ENCODE assay signal across 10 cellular contexts in the genomic region with DNA sequence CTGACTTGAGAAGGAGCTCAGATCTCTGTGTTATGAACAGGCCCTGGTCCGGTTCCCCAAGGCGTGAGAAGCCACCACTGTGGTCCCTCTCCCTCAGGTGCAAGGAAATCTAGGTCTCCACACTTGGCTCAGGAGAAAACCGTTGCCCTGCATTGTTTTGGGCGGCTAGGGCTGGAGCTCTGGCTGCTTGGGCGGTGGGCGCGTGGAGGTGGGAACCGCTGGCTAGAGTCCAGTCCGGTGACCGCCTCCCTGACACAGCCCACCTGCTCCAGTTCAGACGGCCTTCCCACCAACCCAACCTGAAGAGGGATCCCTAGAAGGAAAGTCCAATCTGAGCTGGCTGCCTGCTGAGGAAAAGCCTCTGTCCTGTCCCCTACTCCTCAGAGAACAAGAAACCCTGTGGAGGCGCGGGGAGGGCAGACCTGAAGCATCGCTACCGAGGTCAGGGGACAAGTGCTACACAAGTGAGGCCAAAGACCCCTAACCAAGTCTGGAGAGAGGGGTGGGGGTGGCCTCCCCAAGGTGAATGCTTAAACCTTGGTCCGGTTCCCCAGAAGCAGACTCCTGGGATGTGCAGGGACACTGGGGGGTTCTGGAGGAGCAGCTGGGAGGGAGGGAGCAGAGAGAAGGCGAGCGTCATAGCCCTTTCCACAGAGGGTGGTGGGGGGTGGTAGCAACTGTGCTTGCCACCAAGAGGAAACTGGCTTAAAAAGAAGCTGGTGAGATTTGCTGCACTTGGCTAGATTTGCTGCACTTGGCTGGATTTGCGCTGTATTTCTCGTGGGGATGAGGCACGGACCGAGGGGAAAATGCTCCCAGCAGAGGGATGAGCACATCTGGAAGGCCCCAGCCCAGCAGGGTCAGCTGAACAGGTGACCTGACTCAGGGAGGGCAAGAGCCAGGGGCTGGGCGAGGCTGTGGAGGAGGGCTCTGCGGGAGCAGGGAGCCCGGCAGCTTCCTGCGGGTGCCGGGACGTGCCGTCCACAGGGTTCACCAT.
DNase-seq lines count a peak whose midpoint lies in the region; ATAC-seq and TF ChIP-seq lines count a peak whose summit lies in the region.
"Had no signal": no experiment of that assay in that cellular context is flagged by ENCODE, and none has a peak within 500 bp of the region (broad histone marks: within the 10 kb centered on the region; RNA-seq: fewer than 3 reads in every experiment).

No MANE protein-coding gene starts in this region.

- no peaks in the 10 kb centered on the region for H3K27me3 ChIP-seq in CD8-positive, alpha-beta T cell (ENCODE audit: insufficient read depth, low read length)
- no peaks in the 10 kb centered on the region for H3K27me3 ChIP-seq in Karpas-422 (ENCODE audit: low read length)
- no peaks in the 10 kb centered on the region for H3K27me3 ChIP-seq in psoas muscle (ENCODE audit: insufficient read depth in 3 of 3, low read length in 2 of 3)
- no peaks in the 10 kb centered on the region for H3K27me3 ChIP-seq in HAP-1 (ENCODE audit: low read depth)

- H3K27ac Mint-ChIP-seq in CD8-positive, alpha-beta T cell: peak overlapping the region; percentile 78
- H3K27ac Mint-ChIP-seq in endothelial cell (ENCODE audit: unreplicated experiment): no peak overlapping the region

- in situ Hi-C loops in HAP-1 (cut with MboI; ENCODE audit: low sequenced_read_pairs): no loop called here

- TF ChIP-seq CTCF in CD8-positive, alpha-beta T cell (IDR thresholded peaks at IDR 0.05): no peak
- no peak for TF ChIP-seq CTCF in endothelial cell (IDR thresholded peaks at IDR 0.05; ENCODE audit: unreplicated experiment)
- TF ChIP-seq CTCF in psoas muscle (IDR thresholded peaks at IDR 0.05): no peak

- 69 to 77% (median 73%) methylated on average over 29 of the region's 29 CpGs for WGBS in psoas muscle, 3 donors

- H4K20me1 ChIP-seq in Karpas-422 (ENCODE audit: insufficient read depth, low read depth, low read length): peaks cover 82% of the 10 kb centered on the region

- H3K9ac ChIP-seq in Karpas-422 (ENCODE audit: low read length): no peak overlapping the region

- no peaks in the 10 kb centered on the region for H3K9me2 ChIP-seq in Karpas-422 (replicated peaks; ENCODE audit: insufficient read depth, low read length)

- intact Hi-C loops in CD8-positive, alpha-beta T cell (cut with DNase I, micrococcal nuclease): no loop called here
- intact Hi-C loops in psoas muscle (cut with DNase I): loop anchor here in 1 of 2 donors (5.0 kb wide), 1 partner anchor 63 kb away; no protein-coding TSS in a partner anchor

- peaks cover 79% of the 10 kb centered on the region for H3K4me1 ChIP-seq in CD8-positive, alpha-beta T cell (ENCODE audit: insufficient read depth, low read length)
- peaks cover 43% of the 10 kb centered on the region for H3K4me1 ChIP-seq in Karpas-422 (ENCODE audit: low read length)
- peaks cover 96% of the 10 kb centered on the region for H3K4me1 ChIP-seq in psoas muscle
- H3K4me1 ChIP-seq in HAP-1: peaks cover 32% of the 10 kb centered on the region

- no peaks in the 10 kb centered on the region for H3K27me3 Mint-ChIP-seq in CD8-positive, alpha-beta T cell (ENCODE audit: low read depth)
- H3K27me3 Mint-ChIP-seq in endothelial cell (ENCODE audit: unreplicated experiment): peaks cover 6% of the 10 kb centered on the region

- H3K27ac ChIP-seq in CD8-positive, alpha-beta T cell (ENCODE audit: low read depth, low read length): no peak overlapping the region
- H3K27ac ChIP-seq in Karpas-422 (ENCODE audit: low read length) (no peak overlapping the region), psoas muscle (peak overlapping the region; percentile 34)

- H2AFZ ChIP-seq in Karpas-422 (ENCODE audit: low read length): no peak overlapping the region

- no peak overlapping the region for H3K4me3 ChIP-seq in CD8-positive, alpha-beta T cell (ENCODE audit: low read depth, low read length)
- H3K4me3 ChIP-seq in Karpas-422 (ENCODE audit: low read length) (no peak overlapping the region), psoas muscle (no peak overlapping the region), HAP-1 (no peak overlapping the region)

- no peak for ATAC-seq in CD8-positive, alpha-beta T cell
- ATAC-seq in psoas muscle (no peak), GM21447 (IDR thresholded peaks at IDR 0.05; ENCODE audit: unreplicated experiment) (no peak)

- H3K9me3 ChIP-seq in CD8-positive, alpha-beta T cell (ENCODE audit: low read length): no peaks in the 10 kb centered on the region
- H3K9me3 ChIP-seq in Karpas-422 (ENCODE audit: low read length) (no peaks in the 10 kb centered on the region), psoas muscle (no peaks in the 10 kb centered on the region), HAP-1 (no peaks in the 10 kb centered on the region)

- H3K4me3 Mint-ChIP-seq in CD8-positive, alpha-beta T cell: no peak overlapping the region
- H3K4me3 Mint-ChIP-seq in endothelial cell (ENCODE audit: unreplicated experiment): peak overlapping the region; percentile 21

- no peaks in the 10 kb centered on the region for H3K9me3 Mint-ChIP-seq in CD8-positive, alpha-beta T cell
- H3K9me3 Mint-ChIP-seq in endothelial cell (ENCODE audit: unreplicated experiment): no peaks in the 10 kb centered on the region

- H3K79me2 ChIP-seq in Karpas-422 (ENCODE audit: low read length): no peaks in the 10 kb centered on the region

- no peak for DNase-seq in CD8-positive, alpha-beta T cell
- DNase-seq in Karpas-422 (peak; percentile 50), endothelial cell (ENCODE audit: low spot score) (no peak), psoas muscle (no peak), NCI-H2107 treated with DMSO at 0.1 percent for 48 hours (lab: John Stamatoyannopoulos, UW; ENCODE audit: unreplicated experiment) (no peak), HuH-7.5 (ENCODE audit: low spot score) (no peak), HAP-1 (ENCODE audit: low spot score in 2 of 2) (no peak)
- DNase-seq: DMS79 treated with DMSO at 0.1 percent for 48 hours, NCI-H2171 treated with DMSO at 0.1 percent for 48 hours had no signal

- CTCF ChIA-PET in CD8-positive, alpha-beta T cell (lab: Charles Lee): interaction anchor here (1.2 to 5.3 kb wide), 3 partner anchors 64 to 83 kb away, joined by 3 to 25 read pairs (median 4); no protein-coding TSS in a partner anchor

- H3K4me2 ChIP-seq in Karpas-422 (ENCODE audit: low read depth, low read length, poor library complexity, severe bottlenecking): no peak overlapping the region

- H3K36me3 Mint-ChIP-seq in CD8-positive, alpha-beta T cell: no peaks in the 10 kb centered on the region
- no peaks in the 10 kb centered on the region for H3K36me3 Mint-ChIP-seq in endothelial cell (ENCODE audit: low read depth, unreplicated experiment)

- POLR2A ChIA-PET in CD8-positive, alpha-beta T cell (lab: Charles Lee): interaction anchor here (0.6 to 1.2 kb wide), 3 partner anchors 22 to 69 kb away, joined by 4 to 6 read pairs (median 4); no protein-coding TSS in a partner anchor

- peaks cover 86% of the 10 kb centered on the region for H3K4me1 Mint-ChIP-seq in CD8-positive, alpha-beta T cell (ENCODE audit: low read depth)
- peaks cover 82% of the 10 kb centered on the region for H3K4me1 Mint-ChIP-seq in endothelial cell (ENCODE audit: unreplicated experiment)

- no peaks in the 10 kb centered on the region for H3K36me3 ChIP-seq in CD8-positive, alpha-beta T cell (ENCODE audit: insufficient read depth, low read length)
- H3K36me3 ChIP-seq in Karpas-422 (ENCODE audit: insufficient read depth, low read length) (no peaks in the 10 kb centered on the region), psoas muscle (ENCODE audit: insufficient read depth in 1 of 2, low read depth in 1 of 2) (no peaks in the 10 kb centered on the region), HAP-1 (replicated peaks) (no peaks in the 10 kb centered on the region)
